ENCODE assay signal across 9 cellular contexts in genomic region chr12:95336387-95337067, GRCh38.
DNase-seq lines count a peak whose midpoint lies in the region; ATAC-seq, FAIRE-seq and TF ChIP-seq lines count a peak whose summit lies in the region.
"Had no signal": no experiment of that assay in that cellular context is flagged by ENCODE, and none has a peak within 500 bp of the region (broad histone marks: within the 10 kb centered on the region; RNA-seq: fewer than 3 reads in every experiment).

No MANE protein-coding gene starts in this region.

- peak overlapping the region; percentile 77 for H3K27ac Mint-ChIP-seq in mesothelial cell of epicardium
- no peak overlapping the region for H3K27ac Mint-ChIP-seq in activated T-helper 17 cell treated with anti-CD3 and anti-CD28 coated beads, Interleukin-2, amount 50 U/mL, for 72 hours

- peak; percentile 13 for FAIRE-seq in HTR-8/SVneo (lab: Jason Lieb, UNC)
- FAIRE-seq: G401.6 had no signal

- no peak for TF ChIP-seq POLR2A in erythroblast (IDR thresholded peaks at IDR 0.05; ENCODE audit: low read length)

- peaks cover 24% of the 10 kb centered on the region for H3K4me1 Mint-ChIP-seq in mesothelial cell of epicardium
- H3K4me1 Mint-ChIP-seq in activated T-helper 17 cell treated with anti-CD3 and anti-CD28 coated beads, Interleukin-2, amount 50 U/mL, for 72 hours, result no peaks in the 10 kb centered on the region

- H3K36me3 ChIP-seq in A673 (ENCODE audit: insufficient read depth, low read length, poor library complexity, severe bottlenecking), result no peaks in the 10 kb centered on the region

- ATAC-seq in GM21576 (IDR thresholded peaks at IDR 0.05; ENCODE audit: unreplicated experiment) (no peak), HG02798 (IDR thresholded peaks at IDR 0.05; ENCODE audit: poor library complexity, unreplicated experiment) (no peak)
- ATAC-seq in activated T-helper 17 cell treated with anti-CD3 and anti-CD28 coated beads, Interleukin-2, amount 50 U/mL, for 72 hours (replicated peaks), result no peak

- CTCF ChIA-PET in A673 (lab: Charles Lee), result interaction anchor here (0.5 to 0.9 kb wide), 3 partner anchors 219 to 1201 kb away, joined by 3 to 4 read pairs (median 3); no protein-coding TSS in a partner anchor

- H3K27me3 ChIP-seq in A673 (replicated peaks; ENCODE audit: insufficient read depth, low read depth, low read length, poor library complexity), result no peaks in the 10 kb centered on the region

- BruUV-seq in A673 (replicated peaks; lab: Mats Ljungman, UMichigan), result no TSS peak

- POLR2A ChIA-PET in A673 (lab: Charles Lee; ENCODE audit: low non-redundant PET), result no interaction called here

- intact Hi-C loops in A673 (cut with micrococcal nuclease; ENCODE audit: unreplicated experiment), result loop anchor here (1.0 to 10.0 kb wide), 2 partner anchors 198 to 219 kb away; no protein-coding TSS in a partner anchor

- H3K4me1 ChIP-seq in A673 (ENCODE audit: insufficient read depth, low read length, poor library complexity, severe bottlenecking), result peaks cover 18% of the 10 kb centered on the region

- H3K4me3 ChIP-seq in A673 (ENCODE audit: low read depth, low read length, poor library complexity, severe bottlenecking), result no peak overlapping the region

- peaks cover 5% of the 10 kb centered on the region for H3K9me3 Mint-ChIP-seq in mesothelial cell of epicardium
- H3K9me3 Mint-ChIP-seq in activated T-helper 17 cell treated with anti-CD3 and anti-CD28 coated beads, Interleukin-2, amount 50 U/mL, for 72 hours, result peaks cover 5% of the 10 kb centered on the region

- peak; percentile 80 for DNase-seq in A673 (ENCODE audit: low spot score)
- DNase-seq in HTR-8/SVneo (ENCODE audit: insufficient read length, low spot score), result peak; percentile 68
- peak; percentile 39 for DNase-seq in RKO (ENCODE audit: low spot score)
- DNase-seq in erythroblast (lab: John Stamatoyannopoulos, UW), result peak; percentile 45 to 54
- peak; percentile 31 to 62 for DNase-seq in mesothelial cell of epicardium (ENCODE audit: low spot score in 2 of 2, unreplicated experiment in 2 of 2)

- H3K9me3 ChIP-seq in A673 (ENCODE audit: low read depth, low read length, poor library complexity, severe bottlenecking), result no peaks in the 10 kb centered on the region

- H3K36me3 Mint-ChIP-seq in mesothelial cell of epicardium, result no peaks in the 10 kb centered on the region
- no peaks in the 10 kb centered on the region for H3K36me3 Mint-ChIP-seq in activated T-helper 17 cell treated with anti-CD3 and anti-CD28 coated beads, Interleukin-2, amount 50 U/mL, for 72 hours (ENCODE audit: low read depth)

- TF ChIP-seq CTCF in A673 (conservative IDR thresholded peaks at IDR 0.05; ENCODE audit: low read depth, low read length), result peak; percentile 85
- no peak for TF ChIP-seq CTCF in mesothelial cell of epicardium (IDR thresholded peaks at IDR 0.05; ENCODE audit: unreplicated experiment)

- H3K27ac ChIP-seq in A673 (ENCODE audit: low read depth, low read length, poor library complexity, severe bottlenecking), result no peak overlapping the region

- H3K27me3 Mint-ChIP-seq in mesothelial cell of epicardium (ENCODE audit: low read depth), result no peaks in the 10 kb centered on the region
- H3K27me3 Mint-ChIP-seq in activated T-helper 17 cell treated with anti-CD3 and anti-CD28 coated beads, Interleukin-2, amount 50 U/mL, for 72 hours, result peaks cover 4% of the 10 kb centered on the region

- peak overlapping the region; percentile 11 for H3K4me3 Mint-ChIP-seq in mesothelial cell of epicardium
- no peak overlapping the region for H3K4me3 Mint-ChIP-seq in activated T-helper 17 cell treated with anti-CD3 and anti-CD28 coated beads, Interleukin-2, amount 50 U/mL, for 72 hours
